22 cellular contexts compared by ENCODE assay signal in the genomic region with DNA sequence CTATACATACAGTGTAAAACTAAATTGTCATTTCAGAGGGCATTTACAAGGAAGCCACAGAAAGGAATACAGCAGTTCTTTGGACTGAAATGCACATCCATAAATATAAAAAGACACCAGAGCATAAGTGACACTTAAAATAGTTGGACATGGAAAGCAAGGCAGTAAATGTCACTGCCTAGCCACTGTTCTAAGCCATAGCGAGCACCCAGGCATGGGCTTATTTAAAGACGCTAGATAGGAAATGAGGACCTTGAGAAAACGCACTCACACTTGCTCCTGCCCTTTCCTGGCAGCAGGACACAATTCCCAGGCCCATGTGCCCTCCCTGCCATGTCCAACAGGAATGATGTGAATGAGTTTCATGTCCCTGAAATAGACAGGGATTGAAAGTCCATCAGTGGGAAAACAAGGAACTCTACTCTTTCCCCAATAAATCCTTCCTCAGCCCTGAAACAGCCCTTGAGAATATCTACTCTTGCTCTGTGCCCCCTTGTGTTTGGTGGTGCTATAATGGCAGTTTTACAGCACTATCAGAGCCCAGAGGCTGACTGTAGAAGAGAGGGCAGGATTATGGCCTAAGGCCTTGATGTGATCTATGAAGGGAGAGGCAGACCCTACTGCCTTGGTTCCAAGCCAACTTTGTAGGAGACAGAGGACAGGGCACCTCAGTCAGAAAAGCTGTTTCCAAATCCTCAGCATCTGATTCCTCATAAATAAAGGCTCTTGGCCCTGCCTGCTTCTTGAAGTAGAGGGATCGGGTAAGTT.
"Had no signal": no experiment of that assay in that cellular context is flagged by ENCODE, and none has a peak within 500 bp of the region (broad histone marks: within the 10 kb centered on the region; RNA-seq: fewer than 3 reads in every experiment).

No MANE protein-coding gene starts in this region.

- H3K27ac ChIP-seq: gastrocnemius medialis, tibial nerve had no signal

- H3K4me1 ChIP-seq: left lung, tibial nerve had no signal

- H3K4me3 ChIP-seq: gastrocnemius medialis, left lung, skin epidermis, tibial nerve had no signal

- ATAC-seq: activated CD8-positive, alpha-beta T cell treated with anti-CD3 and anti-CD28 coated beads, Interleukin-2, amount 10 ng/mL, durations not matched to agents 7 days and 5 days; effector memory CD8-positive, alpha-beta T cell; gastrocnemius medialis; left lung; natural killer cell; T-helper 17 cell had no signal

- H3K36me3 ChIP-seq: gastrocnemius medialis, left lung, tibial nerve had no signal

- H3K27me3 Mint-ChIP-seq: brain had no signal

- H3K27ac Mint-ChIP-seq: activated CD8-positive, alpha-beta T cell treated with anti-CD3 and anti-CD28 coated beads, Interleukin-2, amount 10 ng/mL, durations not matched to agents 7 days and 5 days; activated naive CD4-positive, alpha-beta T cell treated with anti-CD3 and anti-CD28 coated beads, Interleukin-2, amount 50 U/mL, for 24 hours; brain; effector memory CD8-positive, alpha-beta T cell; natural killer cell; T-helper 17 cell had no signal

- H3K4me1 Mint-ChIP-seq: activated naive CD4-positive, alpha-beta T cell treated with anti-CD3 and anti-CD28 coated beads, Interleukin-2, amount 50 U/mL, for 24 hours; brain; natural killer cell; T-helper 17 cell had no signal

- H3K9me3 Mint-ChIP-seq: activated naive CD4-positive, alpha-beta T cell treated with anti-CD3 and anti-CD28 coated beads, Interleukin-2, amount 50 U/mL, for 24 hours; effector memory CD8-positive, alpha-beta T cell; natural killer cell had no signal

- H3K27me3 ChIP-seq: gastrocnemius medialis, left lung, tibial nerve had no signal

- H3K9me3 ChIP-seq: gastrocnemius medialis, left lung had no signal

- H3K4me3 Mint-ChIP-seq: activated CD8-positive, alpha-beta T cell treated with anti-CD3 and anti-CD28 coated beads, Interleukin-2, amount 10 ng/mL, durations not matched to agents 7 days and 5 days; activated naive CD4-positive, alpha-beta T cell treated with anti-CD3 and anti-CD28 coated beads, Interleukin-2, amount 50 U/mL, for 24 hours; brain; effector memory CD8-positive, alpha-beta T cell; natural killer cell; T-helper 17 cell had no signal

- DNase-seq: activated CD4-positive, alpha-beta T cell treated with anti-CD3 and anti-CD28 coated beads for 4 hours; activated CD8-positive, alpha-beta memory T cell treated with anti-CD3 and anti-CD28 coated beads, Interleukin-2, amount 50 U/mL, for 4 hours; activated CD8-positive, alpha-beta T cell treated with anti-CD3 and anti-CD28 coated beads, Interleukin-2, amount 10 ng/mL, durations not matched to agents 7 days and 5 days; activated effector memory CD4-positive, alpha-beta T cell treated with anti-CD3 and anti-CD28 coated beads, Interleukin-2, amount 50 U/mL, for 16 hours; activated T-cell treated with anti-CD3 and anti-CD28 coated beads, Interleukin-2, amount 50 U/mL, for 48 hours; amygdala; effector memory CD8-positive, alpha-beta T cell; gastrocnemius medialis; left lung; mesendoderm; natural killer cell; occipital lobe; right cardiac atrium; stimulated activated CD4-positive, alpha-beta T cell treated with anti-CD3 and anti-CD28 coated beads, Interleukin-4, amount 100 ng/mL, for 4 hours; stimulated activated CD8-positive, alpha-beta memory T cell treated with anti-CD3 and anti-CD28 coated beads, Interleukin-4, amount 100 ng/mL, for 48 hours; stimulated activated naive CD4-positive, alpha-beta T cell treated with Interleukin-2 at 50 U/mL for 16 hours; substantia nigra; T-helper 17 cell had no signal

- H3K36me3 Mint-ChIP-seq: activated naive CD4-positive, alpha-beta T cell treated with anti-CD3 and anti-CD28 coated beads, Interleukin-2, amount 50 U/mL, for 24 hours; natural killer cell had no signal
